Comparison of ENCODE assay signal across 8 cellular contexts in genomic region chr17:39197380-39198185, GRCh38. TPM values are rescaled to one million over a fixed set of nuclear protein-coding genes. Genes with fewer than 3 reads are reported as not detected.
DNase-seq lines count a peak whose midpoint lies in the region; ATAC-seq, FAIRE-seq and TF ChIP-seq lines count a peak whose summit lies in the region.

Gene CACNB1 (minus strand): TSS chr17:39197669. CDS start chr17:39197495, 174 bp downstream.

- TF ChIP-seq RAD21 in A549 (conservative IDR thresholded peaks at IDR 0.05 in 1 of 2, IDR thresholded peaks at IDR 0.05 in 1 of 2) = no peak

- TF ChIP-seq EP300 in A549 (IDR thresholded peaks at IDR 0.05) = no peak

- H3K9me3 ChIP-seq in A549 = no peaks in the 10 kb centered on the region
- no peaks in the 10 kb centered on the region for H3K9me3 ChIP-seq in kidney (ENCODE audit: control insufficient read depth in 1 of 2, low read length in 2 of 2)

- TF ChIP-seq POLR2A in A549 (IDR thresholded peaks at IDR 0.05; ENCODE audit: low read length) (peak; percentile 79), GM19193 (IDR thresholded peaks at IDR 0.05; ENCODE audit: extremely low read depth, insufficient read depth, insufficient read length) (peak; percentile 60)

- peak within 1 kb of the TSS; percentile 99 for H3K4me2 ChIP-seq in A549

- peak; percentile 67 to 83 for ATAC-seq in A549
- ATAC-seq in activated CD4-positive, CD25-positive, alpha-beta regulatory T cell treated with anti-CD3 and anti-CD28 coated beads, Interleukin-2, amount 50 U/mL, for 24 hours = peak; percentile 51 to 60

- FAIRE-seq in A549 (lab: Jason Lieb, UNC) = no peak
- no peak for FAIRE-seq in kidney (lab: Jason Lieb, UNC)

- peaks cover 49% of the 10 kb centered on the region for H3K4me1 ChIP-seq in A549
- H3K4me1 ChIP-seq in kidney (ENCODE audit: control insufficient read depth in 1 of 2, insufficient read depth in 1 of 2, low read depth in 1 of 2, low read length in 2 of 2) = peaks cover 9 to 15% of the 10 kb centered on the region in 2 donors

- POLR2A ChIA-PET in A549 (lab: Yijun Ruan, JAX) = interaction anchor here (0.6 to 2.6 kb wide), 2 partner anchors 33 to 155 kb away, joined by 6 read pairs; no protein-coding TSS in a partner anchor

- H3K36me3 ChIP-seq in kidney (ENCODE audit: control insufficient read depth in 1 of 2, insufficient read depth in 2 of 2, low read length in 2 of 2) = peaks cover 11% of the 10 kb centered on the region in 2 donors

- peak within 1 kb of the TSS; percentile 46 to 60 for H3K9ac ChIP-seq in kidney (ENCODE audit: low read length in 2 of 2)

- peak within 1 kb of the TSS; percentile 96 for H3K4me3 ChIP-seq in A549
- H3K4me3 ChIP-seq in kidney (ENCODE audit: low read length in 2 of 2) = peak within 1 kb of the TSS; percentile 55 to 63

- CTCF ChIA-PET in A549 (lab: Yijun Ruan, JAX) = interaction anchor here (0.6 to 31.5 kb wide), 8 partner anchors 14 to 214 kb away, joined by 3 to 1140 read pairs (median 3); no protein-coding TSS in a partner anchor

- intact Hi-C loops in kidney (cut with DNase I) = no loop called here

- DNase-seq in A549 (ENCODE audit: low read depth in 1 of 2, low spot score in 1 of 2) (peak; percentile 78 to 95), NCI-H2196 treated with DMSO at 0.1 percent for 48 hours (lab: John Stamatoyannopoulos, UW; ENCODE audit: unreplicated experiment) (peak; percentile 33), kidney (peak; percentile 92), NCI-H187 treated with DMSO at 0.1 percent for 48 hours (lab: John Stamatoyannopoulos, UW) (no peak)
- peak; percentile 52 for DNase-seq in central memory CD4-positive, alpha-beta T cell
- peak; percentile 69 for DNase-seq in stimulated activated CD4-positive, alpha-beta T cell treated with anti-CD3 and anti-CD28 coated beads, Interleukin-12 subunit alpha, Interleukin-12 subunit beta, amount 100 ng/mL, for 4 hours

- 1% methylated on average over 27 of the region's 55 CpGs for WGBS in A549 (ENCODE audit: missing lambda C conversion rate)

- no peak for TF ChIP-seq CTCF in A549 (IDR thresholded peaks at IDR 0.05)
- TF ChIP-seq CTCF in kidney (IDR thresholded peaks at IDR 0.05; ENCODE audit: borderline replicate concordance, extremely low read depth, insufficient read depth) = no peak

- H3K27ac ChIP-seq in A549 (peak within 1 kb of the TSS; percentile 94 to 96), kidney (ENCODE audit: low read depth in 2 of 2, low read length in 2 of 2) (no peak within 1 kb of the TSS)

TF ChIP-seq in A549, 52 proteins besides CTCF, POLR2A, EP300 and RAD21:
- TF ChIP-seq, protein P1, sequence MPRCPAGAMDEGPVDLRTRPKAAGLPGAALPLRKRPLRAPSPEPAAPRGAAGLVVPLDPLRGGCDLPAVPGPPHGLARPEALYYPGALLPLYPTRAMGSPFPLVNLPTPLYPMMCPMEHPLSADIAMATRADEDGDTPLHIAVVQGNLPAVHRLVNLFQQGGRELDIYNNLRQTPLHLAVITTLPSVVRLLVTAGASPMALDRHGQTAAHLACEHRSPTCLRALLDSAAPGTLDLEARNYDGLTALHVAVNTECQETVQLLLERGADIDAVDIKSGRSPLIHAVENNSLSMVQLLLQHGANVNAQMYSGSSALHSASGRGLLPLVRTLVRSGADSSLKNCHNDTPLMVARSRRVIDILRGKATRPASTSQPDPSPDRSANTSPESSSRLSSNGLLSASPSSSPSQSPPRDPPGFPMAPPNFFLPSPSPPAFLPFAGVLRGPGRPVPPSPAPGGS (IDR thresholded peaks at IDR 0.05) = peak; percentile 47; the same call in 1 of the 3 replicates
- no peak for TF ChIP-seq FOXS1 (CRISPR knock-in tag; IDR thresholded peaks at IDR 0.05)
- peak; percentile 43 to 71; a peak in 3 of 5 replicates for TF ChIP-seq JUN (IDR thresholded peaks at IDR 0.05)
- TF ChIP-seq, protein P2, sequence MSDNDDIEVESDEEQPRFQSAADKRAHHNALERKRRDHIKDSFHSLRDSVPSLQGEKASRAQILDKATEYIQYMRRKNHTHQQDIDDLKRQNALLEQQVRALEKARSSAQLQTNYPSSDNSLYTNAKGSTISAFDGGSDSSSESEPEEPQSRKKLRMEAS (IDR thresholded peaks at IDR 0.05) = peak; percentile 51
TF ChIP-seq in A549: peak in this region for 3.

RNA-seq across cellular contexts. Expression of gene CACNB1, which starts in this region (rescaled TPM):
- 3.2 and 3.6 TPM in 2 replicates for polyA plus RNA-seq in A549 (2011; rRNA removed)
- polyA plus RNA-seq in A549 (2012; cell fraction: cytosol; rRNA removed) = 4.3 and 5.3 TPM in 2 replicates
- polyA plus RNA-seq in A549 (2012; cell fraction: nucleus; rRNA removed) = 17.6 and 19.6 TPM in 2 replicates
- 3.4 to 4.3 TPM (median 3.9 TPM) in 3 replicates for polyA plus RNA-seq in A549 (2017; fragmentation: RNase III; extraction: RNeasy Plus Mini Kit Qiagen cat#74134 plus additional on column Dnase treatment)
- polyA minus RNA-seq in A549 (2011; rRNA and poly(A)+ RNA removed) = 8.4 and 10.0 TPM in 2 replicates
- 9.9 TPM for total RNA-seq in kidney
- polyA plus RNA-seq in kidney (ENCODE audit: insufficient read depth, low read depth, low replicate concordance) = 1.4 TPM

Comparison
In these comparisons a context has a peak if more than half of its experiments do, and no peak if none do; other contexts are left out.
1. H3K27ac ChIP-seq: peak in A549 (2 of 2); none in kidney (0 of 2).